ENCODE assay signal across 8 cellular contexts in genomic region chr19:34171877-34172660, GRCh38. TPM values are rescaled to one million over a fixed set of nuclear protein-coding genes. Genes with fewer than 3 reads are reported as not detected.
DNase-seq lines count a peak whose midpoint lies in the region; ATAC-seq, FAIRE-seq and TF ChIP-seq lines count a peak whose summit lies in the region.

Gene LSM14A (plus strand): TSS chr19:34172504. CDS start chr19:34172643, 139 bp downstream.

- peaks cover 22% of the 10 kb centered on the region for H3K36me3 ChIP-seq in WERI-Rb-1
- H3K36me3 ChIP-seq in breast epithelium: no peaks in the 10 kb centered on the region
- no peaks in the 10 kb centered on the region for H3K36me3 ChIP-seq in small intestine (ENCODE audit: control insufficient read depth in 2 of 2, insufficient read depth in 2 of 2, low read length in 2 of 2)

- intact Hi-C loops in breast epithelium (cut with DNase I; ENCODE audit: low total_unique reads): no loop called here

- H3K27me3 ChIP-seq in WERI-Rb-1 (ENCODE audit: insufficient read depth, low read depth, severe bottlenecking): no peaks in the 10 kb centered on the region
- no peaks in the 10 kb centered on the region for H3K27me3 ChIP-seq in breast epithelium
- no peaks in the 10 kb centered on the region for H3K27me3 ChIP-seq in small intestine (ENCODE audit: control insufficient read depth in 2 of 2, insufficient read depth in 2 of 2, low read length in 2 of 2)

- peak; percentile 94 for DNase-seq in 8988T
- DNase-seq in NCI-H2171 (lab: John Stamatoyannopoulos, UW): peak; percentile 90
- DNase-seq in WERI-Rb-1: peak; percentile 89
- peak; percentile 91 to 92 for DNase-seq in breast epithelium (ENCODE audit: low spot score in 2 of 2)
- peak; percentile 96 for DNase-seq in iPS-NIHi11 (ENCODE audit: low spot score)
- peak; percentile 83 for DNase-seq in small intestine

- ATAC-seq in HG03064 (IDR thresholded peaks at IDR 0.05; ENCODE audit: low read depth, unreplicated experiment): peak; percentile 52

- TF ChIP-seq POLR2A in GM18526 (IDR thresholded peaks at IDR 0.05; ENCODE audit: extremely low read depth, insufficient read length) (peak; percentile 98), breast epithelium (IDR thresholded peaks at IDR 0.05) (peak; percentile 11)

- H3K4me1 ChIP-seq in breast epithelium (peaks cover 0 to 16% of the 10 kb centered on the region in 2 donors), small intestine (ENCODE audit: control insufficient read depth in 2 of 2, insufficient read depth in 1 of 2, low read depth in 1 of 2, low read length in 1 of 2) (peaks cover 3 to 10% of the 10 kb centered on the region in 2 donors)

- no peak for TF ChIP-seq CTCF in WERI-Rb-1 (IDR thresholded peaks at IDR 0.05; ENCODE audit: low read depth, low read length)
- TF ChIP-seq CTCF in breast epithelium (IDR thresholded peaks at IDR 0.05): no peak

- H3K4me3 ChIP-seq in WERI-Rb-1 (ENCODE audit: low read depth, low read length): peak within 1 kb of the TSS; percentile 52
- H3K4me3 ChIP-seq in breast epithelium: peak within 1 kb of the TSS; percentile 92 to 98 (median 97)
- H3K4me3 ChIP-seq in small intestine (ENCODE audit: low read depth in 1 of 2, low read length in 2 of 2): peak within 1 kb of the TSS; percentile 96 to 97

- no peaks in the 10 kb centered on the region for H3K9me3 ChIP-seq in WERI-Rb-1 (ENCODE audit: severe bottlenecking)
- H3K9me3 ChIP-seq in breast epithelium: no peaks in the 10 kb centered on the region
- no peaks in the 10 kb centered on the region for H3K9me3 ChIP-seq in small intestine (ENCODE audit: control insufficient read depth, low read depth)

- no peak for FAIRE-seq in small intestine (lab: Jason Lieb, UNC)

- peak within 1 kb of the TSS; percentile 100 for H3K27ac ChIP-seq in WERI-Rb-1
- peak within 1 kb of the TSS; percentile 99 to 100 for H3K27ac ChIP-seq in breast epithelium
- H3K27ac ChIP-seq in small intestine (ENCODE audit: low read depth in 1 of 2, low read length in 1 of 2): peak within 1 kb of the TSS; percentile 97 to 99

- WGBS in small intestine, 3 donors: 0 to 1% (median 0%) methylated on average over 64 to 83 of the region's 83 CpGs

RNA-seq across cellular contexts. Expression of gene LSM14A, which starts in this region (rescaled TPM):
- total RNA-seq in breast epithelium: 100 to 1,000 TPM; 106 to 129 (median 126) TPM
- 10 to 100 TPM; 53.0 to 82.0 (median 64.0) TPM for polyA plus RNA-seq in small intestine

Comparison
In these comparisons a context has a peak if more than half of its experiments do, and no peak if none do; other contexts are left out.
1. Peak in every context shown above with its lines: DNase-seq, ATAC-seq, H3K4me3 ChIP-seq and H3K27ac ChIP-seq.